Comparison of ENCODE assay signal across 28 cellular contexts in genomic region chr5:154329062-154329461, GRCh38.
"Had no signal": no experiment of that assay in that cellular context is flagged by ENCODE, and none has a peak within 500 bp of the region (broad histone marks: within the 10 kb centered on the region; RNA-seq: fewer than 3 reads in every experiment).

No MANE protein-coding gene starts in this region.

- H3K9me3 Mint-ChIP-seq: activated CD4-positive, alpha-beta memory T cell treated with anti-CD3 and anti-CD28 coated beads for 36 hours; activated CD4-positive, alpha-beta T cell treated with anti-CD3 and anti-CD28 coated beads, Interleukin-2, amount 10 ng/mL, durations not matched to agents 24 days and 14 days; activated T-cell treated with anti-CD3 and anti-CD28 coated beads, Interleukin-2, amount 50 U/mL, for 24 hours; activated T-helper 17 cell treated with anti-CD3 and anti-CD28 coated beads, Interleukin-2, amount 50 U/mL, for 72 hours; central memory CD8-positive, alpha-beta T cell; dendritic cell treated with granulocyte-macrophage colony-stimulating factor and Interleukin-4, amounts not matched to agents 40 ng/mL and 50 ng/mL, for 4 days had no signal

- H3K4me3 ChIP-seq: coronary artery, dorsolateral prefrontal cortex had no signal

- H3K27ac Mint-ChIP-seq: activated CD4-positive, alpha-beta memory T cell treated with anti-CD3 and anti-CD28 coated beads for 36 hours; activated CD4-positive, alpha-beta T cell treated with anti-CD3 and anti-CD28 coated beads for 36 hours; activated CD4-positive, alpha-beta T cell treated with anti-CD3 and anti-CD28 coated beads, Interleukin-2, amount 10 ng/mL, durations not matched to agents 24 days and 14 days; activated CD8-positive, alpha-beta memory T cell treated with anti-CD3 and anti-CD28 coated beads, Interleukin-2, amount 10 ng/mL, durations not matched to agents 7 days and 5 days; activated CD8-positive, alpha-beta T cell treated with anti-CD3 and anti-CD28 coated beads, Interleukin-2, amount 10 ng/mL, durations not matched to agents 7 days and 5 days; activated naive CD8-positive, alpha-beta T cell; activated T-cell treated with anti-CD3 and anti-CD28 coated beads, Interleukin-2, amount 50 U/mL, for 24 hours; activated T-helper 17 cell treated with anti-CD3 and anti-CD28 coated beads, Interleukin-2, amount 50 U/mL, for 72 hours; dendritic cell treated with granulocyte-macrophage colony-stimulating factor and Interleukin-4, amounts not matched to agents 40 ng/mL and 50 ng/mL, for 4 days; endodermal cell had no signal

- H3K36me3 Mint-ChIP-seq: activated CD8-positive, alpha-beta memory T cell treated with anti-CD3 and anti-CD28 coated beads, Interleukin-2, amount 10 ng/mL, durations not matched to agents 7 days and 5 days had no signal

- H3K27me3 Mint-ChIP-seq: activated CD4-positive, alpha-beta memory T cell treated with anti-CD3 and anti-CD28 coated beads for 36 hours; activated CD4-positive, alpha-beta T cell treated with anti-CD3 and anti-CD28 coated beads for 36 hours; activated CD4-positive, alpha-beta T cell treated with anti-CD3 and anti-CD28 coated beads, Interleukin-2, amount 10 ng/mL, durations not matched to agents 24 days and 14 days; activated CD8-positive, alpha-beta memory T cell treated with anti-CD3 and anti-CD28 coated beads, Interleukin-2, amount 10 ng/mL, durations not matched to agents 7 days and 5 days; activated naive CD8-positive, alpha-beta T cell; activated T-cell treated with anti-CD3 and anti-CD28 coated beads, Interleukin-2, amount 50 U/mL, for 24 hours; activated T-helper 17 cell treated with anti-CD3 and anti-CD28 coated beads, Interleukin-2, amount 50 U/mL, for 72 hours; central memory CD8-positive, alpha-beta T cell; dendritic cell treated with granulocyte-macrophage colony-stimulating factor and Interleukin-4, amounts not matched to agents 40 ng/mL and 50 ng/mL, for 4 days had no signal

- DNase-seq: activated CD4-positive, alpha-beta memory T cell treated with anti-CD3 and anti-CD28 coated beads for 36 hours; activated CD4-positive, alpha-beta T cell treated with anti-CD3 and anti-CD28 coated beads for 36 hours; activated CD4-positive, alpha-beta T cell treated with anti-CD3 and anti-CD28 coated beads, Interleukin-2, amount 10 ng/mL, durations not matched to agents 24 days and 14 days; activated CD4-positive, CD25-positive, alpha-beta regulatory T cell; activated CD4-positive, CD25-positive, alpha-beta regulatory T cell treated with anti-CD3 and anti-CD28 coated beads, Interleukin-2, amount 50 U/mL, for 72 hours; activated CD8-positive, alpha-beta memory T cell treated with anti-CD3 and anti-CD28 coated beads, Interleukin-2, amount 10 ng/mL, durations not matched to agents 7 days and 5 days; activated CD8-positive, alpha-beta memory T cell treated with anti-CD3 and anti-CD28 coated beads, Interleukin-2, amount 50 U/mL, for 48 hours; activated CD8-positive, alpha-beta T cell treated with anti-CD3 and anti-CD28 coated beads, Interleukin-2, amount 10 ng/mL, durations not matched to agents 7 days and 5 days; activated effector memory CD4-positive, alpha-beta T cell treated with Interleukin-2 at 50 U/mL for 16 hours; activated gamma-delta T cell treated with Interleukin-2 at 50 U/mL for 16 hours; activated naive CD4-positive, alpha-beta T cell treated with anti-CD3 and anti-CD28 coated beads, Interleukin-2, amount 50 U/mL, for 16 hours; activated naive CD4-positive, alpha-beta T cell treated with Interleukin-2 at 50 U/mL for 16 hours; activated T-cell treated with anti-CD3 and anti-CD28 coated beads for 4 hours; activated T-cell treated with anti-CD3 and anti-CD28 coated beads, Interleukin-2, amount 50 U/mL, for 24 hours; amniotic stem cell; anterior cingulate cortex; brain microvascular endothelial cell; dorsolateral prefrontal cortex; effector memory CD4-positive, alpha-beta T cell; endodermal cell; foreskin fibroblast; T-helper 2 cell had no signal

- H3K4me1 Mint-ChIP-seq: activated CD4-positive, alpha-beta T cell treated with anti-CD3 and anti-CD28 coated beads for 36 hours; activated T-helper 17 cell treated with anti-CD3 and anti-CD28 coated beads, Interleukin-2, amount 50 U/mL, for 72 hours had no signal

- H3K4me3 Mint-ChIP-seq: activated CD4-positive, alpha-beta memory T cell treated with anti-CD3 and anti-CD28 coated beads for 36 hours; activated CD4-positive, alpha-beta T cell treated with anti-CD3 and anti-CD28 coated beads for 36 hours; activated CD4-positive, alpha-beta T cell treated with anti-CD3 and anti-CD28 coated beads, Interleukin-2, amount 10 ng/mL, durations not matched to agents 24 days and 14 days; activated CD8-positive, alpha-beta memory T cell treated with anti-CD3 and anti-CD28 coated beads, Interleukin-2, amount 10 ng/mL, durations not matched to agents 7 days and 5 days; activated CD8-positive, alpha-beta T cell treated with anti-CD3 and anti-CD28 coated beads, Interleukin-2, amount 10 ng/mL, durations not matched to agents 7 days and 5 days; activated naive CD8-positive, alpha-beta T cell; activated T-cell treated with anti-CD3 and anti-CD28 coated beads, Interleukin-2, amount 50 U/mL, for 24 hours; activated T-helper 17 cell treated with anti-CD3 and anti-CD28 coated beads, Interleukin-2, amount 50 U/mL, for 72 hours; central memory CD8-positive, alpha-beta T cell; dendritic cell treated with granulocyte-macrophage colony-stimulating factor and Interleukin-4, amounts not matched to agents 40 ng/mL and 50 ng/mL, for 4 days; endodermal cell had no signal

- H3K27ac ChIP-seq: brain microvascular endothelial cell, coronary artery, dorsolateral prefrontal cortex had no signal

- ATAC-seq: activated CD4-positive, alpha-beta T cell treated with anti-CD3 and anti-CD28 coated beads for 36 hours; activated CD8-positive, alpha-beta memory T cell treated with anti-CD3 and anti-CD28 coated beads, Interleukin-2, amount 10 ng/mL, durations not matched to agents 7 days and 5 days; activated CD8-positive, alpha-beta T cell treated with anti-CD3 and anti-CD28 coated beads, Interleukin-2, amount 10 ng/mL, durations not matched to agents 7 days and 5 days; activated T-helper 17 cell treated with anti-CD3 and anti-CD28 coated beads, Interleukin-2, amount 50 U/mL, for 72 hours; esophagus mucosa had no signal

- H3K27me3 ChIP-seq: brain microvascular endothelial cell, dorsolateral prefrontal cortex had no signal
